In genomic region chr6:144334150-144334708, GRCh38 we compare ENCODE assay signal across 8 cellular contexts. TPM values are rescaled to one million over a fixed set of nuclear protein-coding genes. Genes with fewer than 3 reads are reported as not detected.
A peak's percentile ranks its signal among the peaks of the same experiment; 100 is the strongest.
DNase-seq lines count a peak whose midpoint lies in the region; ATAC-seq and TF ChIP-seq lines count a peak whose summit lies in the region.

No MANE protein-coding gene starts in this region.

- H3K27ac ChIP-seq in BLaER1 = peak overlapping the region; percentile 57
- no peak overlapping the region for H3K27ac ChIP-seq in IMR-90 (ENCODE audit: insufficient read depth, low read length)
- H3K27ac ChIP-seq in lower lobe of right lung = peak overlapping the region; percentile 73
- peak overlapping the region; percentile 41 to 64 (median 56) for H3K27ac ChIP-seq in transverse colon

- no peak overlapping the region for H3K18ac ChIP-seq in IMR-90 (ENCODE audit: low read depth, low read length)

- H4K5ac ChIP-seq in IMR-90 (ENCODE audit: low read depth, low read length) = no peak overlapping the region

- no peak for DNase-seq in IMR-90
- peak; percentile 82 for DNase-seq in activated CD8-positive, alpha-beta memory T cell treated with anti-CD3 and anti-CD28 coated beads for 24 hours
- peak; percentile 57 for DNase-seq in lower lobe of right lung
- peak; percentile 65 for DNase-seq in transverse colon
- no peak for DNase-seq in RKO (ENCODE audit: low spot score)
- no peak for DNase-seq in endothelial cell (ENCODE audit: low spot score)

- dilution Hi-C loops in IMR-90 (cut with HindIII; ENCODE audit: low sequenced_read_pairs, unreplicated experiment) = no loop called here

- H2BK15ac ChIP-seq in IMR-90 (ENCODE audit: low read depth, low read length) = no peak overlapping the region

- H4K8ac ChIP-seq in IMR-90 (ENCODE audit: low read depth in 2 of 2, low read length in 2 of 2) = no peak overlapping the region

- H3K9me3 ChIP-seq in BLaER1 (no peaks in the 10 kb centered on the region), IMR-90 (ENCODE audit: control insufficient read depth, insufficient read depth, low read length) (no peaks in the 10 kb centered on the region), lower lobe of right lung (no peaks in the 10 kb centered on the region), transverse colon (no peaks in the 10 kb centered on the region)

- H3K14ac ChIP-seq in IMR-90 (replicated peaks; ENCODE audit: low read depth, low read length) = no peak overlapping the region

- no peak overlapping the region for H3K56ac ChIP-seq in IMR-90 (ENCODE audit: extremely low read depth, insufficient read depth, low read length)

- no peaks in the 10 kb centered on the region for H3K36me3 Mint-ChIP-seq in endothelial cell (ENCODE audit: low read depth, unreplicated experiment)

- no TSS peak for BruUV-seq in IMR-90 (replicated peaks; lab: Mats Ljungman, UMichigan)

- no peak overlapping the region for H3K4me3 Mint-ChIP-seq in endothelial cell (ENCODE audit: unreplicated experiment)

- no peak for TF ChIP-seq CTCF in IMR-90 (conservative IDR thresholded peaks at IDR 0.05; ENCODE audit: low read depth, low read length)
- TF ChIP-seq CTCF in lower lobe of right lung (IDR thresholded peaks at IDR 0.05) = no peak
- TF ChIP-seq CTCF in transverse colon (IDR thresholded peaks at IDR 0.05) = no peak
- no peak for TF ChIP-seq CTCF in endothelial cell (IDR thresholded peaks at IDR 0.05; ENCODE audit: unreplicated experiment)

- peak overlapping the region; percentile 87 for H3K4me2 ChIP-seq in BLaER1
- H3K4me2 ChIP-seq in IMR-90 (ENCODE audit: low read depth, low read length) = no peak overlapping the region

- H2AK9ac ChIP-seq in IMR-90 (replicated peaks; ENCODE audit: low read depth, low read length, poor library complexity) = no peak overlapping the region

- H4K20me1 ChIP-seq in BLaER1 (no peaks in the 10 kb centered on the region), IMR-90 (ENCODE audit: insufficient read depth, low read length) (peaks cover 28% of the 10 kb centered on the region; the same call in 1 of the 2 replicates)

- H3K4ac ChIP-seq in IMR-90 (ENCODE audit: low read depth, low read length) = no peak overlapping the region

- no peak for TF ChIP-seq POLR2A in IMR-90 (IDR thresholded peaks at IDR 0.05; ENCODE audit: low read depth, low read length)
- TF ChIP-seq POLR2A in transverse colon (IDR thresholded peaks at IDR 0.05) = no peak

- H3K9ac ChIP-seq in BLaER1 = peak overlapping the region; percentile 12; the same call in 1 of the 2 replicates
- no peak overlapping the region for H3K9ac ChIP-seq in IMR-90 (ENCODE audit: low read depth, low read length)

- H3K4me3 ChIP-seq in BLaER1 = no peak overlapping the region
- H3K4me3 ChIP-seq in IMR-90 (ENCODE audit: insufficient read depth, low read depth, low read length) = no peak overlapping the region
- H3K4me3 ChIP-seq in lower lobe of right lung = peak overlapping the region; percentile 37
- H3K4me3 ChIP-seq in transverse colon = peak overlapping the region in 3 of 4 donors; percentile 13 to 36 (median 14)

- no peaks in the 10 kb centered on the region for H3K9me3 Mint-ChIP-seq in endothelial cell (ENCODE audit: unreplicated experiment)

- H2BK120ac ChIP-seq in IMR-90 (ENCODE audit: low read depth, low read length) = no peak overlapping the region

- H3K4me1 ChIP-seq in BLaER1 = peaks cover 42% of the 10 kb centered on the region
- H3K4me1 ChIP-seq in IMR-90 (ENCODE audit: control insufficient read depth, insufficient read depth, low read length) = peaks cover 10% of the 10 kb centered on the region
- peaks cover 71% of the 10 kb centered on the region for H3K4me1 ChIP-seq in lower lobe of right lung
- peaks cover 17 to 53% (median 24%) of the 10 kb centered on the region in 4 donors for H3K4me1 ChIP-seq in transverse colon

- in situ Hi-C loops in IMR-90 (cut with MboI; ENCODE audit: low sequenced_read_pairs) = no loop called here
- in situ Hi-C loops in transverse colon (cut with MboI; ENCODE audit: low pct_ligation_motif_present in 1 of 4, low pct_unique_long_range_greater_than_20kb in 1 of 4, low sequenced_read_pairs in 3 of 4) = no loop called here

- no peak overlapping the region for H2AK5ac ChIP-seq in IMR-90 (ENCODE audit: low read depth, low read length)

- H3K27ac Mint-ChIP-seq in endothelial cell (ENCODE audit: unreplicated experiment) = no peak overlapping the region

- no peak overlapping the region for H3K23ac ChIP-seq in IMR-90 (ENCODE audit: low read depth, low read length)

- H2BK20ac ChIP-seq in IMR-90 (ENCODE audit: low read depth, low read length) = no peak overlapping the region

- H4K91ac ChIP-seq in IMR-90 (ENCODE audit: insufficient read depth, low read depth, low read length) = no peak overlapping the region

- H3K36me3 ChIP-seq in BLaER1 (no peaks in the 10 kb centered on the region), IMR-90 (ENCODE audit: control insufficient read depth, insufficient read depth, low read length) (no peaks in the 10 kb centered on the region), lower lobe of right lung (no peaks in the 10 kb centered on the region), transverse colon (no peaks in the 10 kb centered on the region)

- TF ChIP-seq RAD21 in IMR-90 (IDR thresholded peaks at IDR 0.05; ENCODE audit: low read length) = no peak

- H3K4me1 Mint-ChIP-seq in endothelial cell (ENCODE audit: unreplicated experiment) = peaks cover 54% of the 10 kb centered on the region

- CTCF ChIA-PET in IMR-90 (lab: Yijun Ruan, JAX) = no interaction called here

- H2AFZ ChIP-seq in IMR-90 (replicated peaks; ENCODE audit: low read length, poor library complexity) = no peak overlapping the region

- no peaks in the 10 kb centered on the region for H3K27me3 ChIP-seq in BLaER1
- H3K27me3 ChIP-seq in IMR-90 (ENCODE audit: control insufficient read depth, insufficient read depth, low read length) = no peaks in the 10 kb centered on the region
- no peaks in the 10 kb centered on the region for H3K27me3 ChIP-seq in lower lobe of right lung (ENCODE audit: low read depth)
- no peaks in the 10 kb centered on the region for H3K27me3 ChIP-seq in transverse colon

- WGBS in IMR-90 (ENCODE audit: extremely low coverage in 2 of 2, insufficient read length in 1 of 2), 2 experiments = 80% methylated on average over 2 of the region's 12 CpGs; no CpG with 5 or more reads in 1 of the 2 experiments
- 15 to 40% methylated on average over 8 to 12 of the region's 12 CpGs for WGBS in transverse colon (ENCODE audit: low coverage in 1 of 2), 2 donors

- peaks cover 5% of the 10 kb centered on the region for H3K27me3 Mint-ChIP-seq in endothelial cell (ENCODE audit: unreplicated experiment)

- peak; percentile 31 for ATAC-seq in GM19468 (IDR thresholded peaks at IDR 0.05; ENCODE audit: extremely low read depth, unreplicated experiment)
- no peak for ATAC-seq in IMR-90 (ENCODE audit: low read depth)
- peak; percentile 50 to 54 for ATAC-seq in lower lobe of right lung

- peaks cover 24% of the 10 kb centered on the region for H3K9me1 ChIP-seq in IMR-90 (ENCODE audit: insufficient read depth, low read length)

- POLR2A ChIA-PET in IMR-90 (lab: Charles Lee; ENCODE audit: unreplicated experiment) = no interaction called here

- intact Hi-C loops in IMR-90 (cut with micrococcal nuclease) (no loop called here), lower lobe of right lung (cut with DNase I) (no loop called here), transverse colon (cut with DNase I; ENCODE audit: low total_unique reads) (no loop called here)

- H3K79me1 ChIP-seq in IMR-90 (ENCODE audit: low read depth in 1 of 2, low read length in 2 of 2) = peaks cover 30 to 77% of the 10 kb centered on the region in 2 experiments

- no peak overlapping the region for H2BK5ac ChIP-seq in IMR-90 (ENCODE audit: low read depth, low read length, poor library complexity, severe bottlenecking)

- no peak for TF ChIP-seq EP300 in transverse colon (IDR thresholded peaks at IDR 0.05; ENCODE audit: low read depth)

TF ChIP-seq in IMR-90, 13 proteins besides CTCF, POLR2A, EP300 and RAD21:
- TF ChIP-seq CEBPB (IDR thresholded peaks at IDR 0.05; ENCODE audit: low read depth, low read length) = peak; percentile 30; the same call in 1 of the 2 replicates
- no peak for TF ChIP-seq RCOR1 (IDR thresholded peaks at IDR 0.05; ENCODE audit: insufficient replicate concordance, low read length)
- TF ChIP-seq MXI1 (IDR thresholded peaks at IDR 0.05; ENCODE audit: borderline replicate concordance, low read depth, low read length) = no peak

RNA-seq across cellular contexts. Expression of gene UTRN, which starts 49.1 kb away (rescaled TPM):
- total RNA-seq in IMR-90 (2012; rRNA removed) (83.5 and 91.4 TPM in 2 replicates), lower lobe of right lung (275 TPM), transverse colon (100 to 1,000 TPM in 1 of 4 donors, 10 to 100 TPM in 3; 42.3 to 134 (median 94.1) TPM), endothelial cell (ENCODE audit: unreplicated experiment) (164 TPM)
- 17.3 and 18.7 TPM in 2 replicates for polyA plus RNA-seq in IMR-90 (2012; rRNA removed)
- 6.6 and 11.2 TPM in 2 replicates for polyA plus RNA-seq in IMR-90 (2012; cell fraction: cytosol; rRNA removed)
- polyA plus RNA-seq in IMR-90 (2012; cell fraction: nucleus; rRNA removed; ENCODE audit: low replicate concordance) = 11.9 and 27.9 TPM in 2 replicates

Comparison
In these comparisons a context has a peak if more than half of its experiments do, and no peak if none do; other contexts are left out.
1. H3K4me3 ChIP-seq: peak in lower lobe of right lung (single experiment) and transverse colon (3 of 4); none in BLaER1 (single experiment) and IMR-90 (single experiment).
2. DNase-seq: peak in activated CD8-positive, alpha-beta memory T cell treated with anti-CD3 and anti-CD28 coated beads for 24 hours (single experiment), lower lobe of right lung (single experiment) and transverse colon (single experiment); none in IMR-90 (single experiment), RKO (single experiment) and endothelial cell (single experiment).